ENCODE assay signal across 26 cellular contexts in genomic region chr12:110233212-110233903, GRCh38. TPM values are rescaled to one million over a fixed set of nuclear protein-coding genes. Genes with fewer than 3 reads are reported as not detected.
DNase-seq lines count a peak whose midpoint lies in the region; ATAC-seq and TF ChIP-seq lines count a peak whose summit lies in the region.
"Had no signal": no experiment of that assay in that cellular context is flagged by ENCODE, and none has a peak within 500 bp of the region (broad histone marks: within the 10 kb centered on the region; RNA-seq: fewer than 3 reads in every experiment).

No MANE protein-coding gene starts in this region.

- H3K4me1 ChIP-seq in gastrocnemius medialis: peaks cover 25 to 39% of the 10 kb centered on the region in 2 donors
- H3K4me1 ChIP-seq: SJCRH30 had no signal

- H3K4me3 ChIP-seq in gastrocnemius medialis: no peak overlapping the region
- H3K4me3 ChIP-seq: BLaER1, SJCRH30, upper lobe of left lung had no signal

- H3K27me3 ChIP-seq in gastrocnemius medialis: no peaks in the 10 kb centered on the region
- H3K27me3 ChIP-seq: BLaER1, SJCRH30, upper lobe of left lung had no signal

- intact Hi-C loops in Right ventricle myocardium superior (cut with DNase I) (no loop called here), left colon (cut with DNase I, micrococcal nuclease) (no loop called here), gastrocnemius medialis (cut with DNase I; ENCODE audit: low total_unique reads) (no loop called here)

- DNase-seq in NCI-H526 (lab: John Stamatoyannopoulos, UW) (peak; percentile 17 to 28), Right ventricle myocardium superior (no peak), left colon (no peak), gastrocnemius medialis (no peak), HuH-7.5 (ENCODE audit: low spot score) (no peak), NCI-H524 (lab: John Stamatoyannopoulos, UW) (no peak), cerebellar nuclear complex (lab: John Stamatoyannopoulos, UW) (no peak), SHP77 (lab: John Stamatoyannopoulos, UW) (no peak)
- DNase-seq: activated CD4-positive, alpha-beta T cell treated with anti-CD3 and anti-CD28 coated beads for 36 hours; activated CD8-positive, alpha-beta T cell treated with anti-CD3 and anti-CD28 coated beads for 36 hours; erythroblast; H7; head of caudate nucleus; Karpas-422; kidney glomerular epithelial cell; naive B cell; NCI-H1417 treated with DMSO at 0.1 percent for 48 hours; NCI-H2081 treated with DMSO at 0.1 percent for 48 hours; NCI-H2227 treated with DMSO at 0.1 percent for 48 hours; NCI-H748 treated with DMSO at 0.1 percent for 48 hours; SJCRH30; substantia nigra; SW 1271; upper lobe of left lung had no signal

- no peak for TF ChIP-seq CTCF in gastrocnemius medialis (IDR thresholded peaks at IDR 0.05 in 4 of 5, conservative IDR thresholded peaks at IDR 0.05 in 1 of 5)

- H3K9me3 ChIP-seq in gastrocnemius medialis: no peaks in the 10 kb centered on the region
- H3K9me3 ChIP-seq: BLaER1, SJCRH30, upper lobe of left lung had no signal

- in situ Hi-C loops in gastrocnemius medialis (cut with MboI; ENCODE audit: low sequenced_read_pairs in 4 of 4): no loop called here

- no peaks in the 10 kb centered on the region for H3K36me3 ChIP-seq in gastrocnemius medialis
- H3K36me3 ChIP-seq: BLaER1, SJCRH30, upper lobe of left lung had no signal

- TF ChIP-seq POLR2A in gastrocnemius medialis (IDR thresholded peaks at IDR 0.05): no peak

- ATAC-seq in Right ventricle myocardium superior (ENCODE audit: poor library complexity) (peak; percentile 51), left colon (peak; percentile 91), gastrocnemius medialis (no peak)
- ATAC-seq: activated CD4-positive, alpha-beta T cell treated with anti-CD3 and anti-CD28 coated beads for 36 hours; activated CD8-positive, alpha-beta T cell treated with anti-CD3 and anti-CD28 coated beads for 36 hours; stimulated activated memory B cell treated with anti-CD40 and anti-IgM and Interleukin-4, amounts not matched to agents 10 μg/mL and 1 μg/mL and 100 μg/mL, for 72 hours had no signal

- peak overlapping the region; percentile 72 to 82 (median 74) for H3K27ac ChIP-seq in gastrocnemius medialis
- H3K27ac ChIP-seq: BLaER1, SJCRH30 had no signal

RNA-seq across cellular contexts. Expression of gene ATP2A2, which starts 47.7 kb away (rescaled TPM):
- 3,087 TPM for total RNA-seq in Right ventricle myocardium superior
- total RNA-seq in left colon: 100 to 1,000 TPM; 248 to 279 TPM
- 1,000 to 10,000 TPM in 2 of 4 donors, 100 to 1,000 TPM in 2; 788 to 1,983 (median 1,302) TPM for total RNA-seq in gastrocnemius medialis

Comparison
In these comparisons a context has a peak if more than half of its experiments do, and no peak if none do; other contexts are left out.
1. DNase-seq: peak in NCI-H526 (2 of 2); none in Right ventricle myocardium superior (single experiment), left colon (0 of 2), gastrocnemius medialis (0 of 2), HuH-7.5 (single experiment), NCI-H524 (0 of 2), cerebellar nuclear complex (0 of 2) and SHP77 (0 of 2).
2. ATAC-seq: peak in Right ventricle myocardium superior (single experiment) and left colon (single experiment); none in gastrocnemius medialis (0 of 2).